Comparison of ENCODE assay signal across 22 cellular contexts in the genomic region with DNA sequence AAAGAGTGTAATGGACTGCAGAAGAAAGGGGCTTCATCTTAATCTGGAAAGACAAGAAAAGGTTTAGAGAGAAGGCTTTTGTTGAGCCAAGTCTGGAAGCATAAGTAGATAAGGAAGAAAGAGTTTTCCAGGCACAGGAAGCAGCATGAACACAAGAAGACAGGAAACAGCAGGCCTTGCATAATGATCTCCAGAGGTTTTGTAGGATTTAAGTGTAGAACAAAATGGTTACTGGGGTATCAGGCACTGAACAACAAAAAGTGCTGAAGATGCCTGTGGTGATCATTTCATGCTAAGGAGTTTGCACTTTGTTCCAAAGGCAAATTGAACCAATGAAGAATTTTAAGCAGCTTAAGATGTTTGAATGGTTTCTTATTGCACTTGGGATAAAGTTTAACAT.
"Had no signal": no experiment of that assay in that cellular context is flagged by ENCODE, and none has a peak within 500 bp of the region (broad histone marks: within the 10 kb centered on the region; RNA-seq: fewer than 3 reads in every experiment).

No MANE protein-coding gene starts in this region.

- H3K4me3 ChIP-seq: dorsolateral prefrontal cortex, gastroesophageal sphincter, mucosa of descending colon, ovary, spleen, tibial artery, upper lobe of left lung, uterus had no signal

- DNase-seq: cortex of kidney; dorsolateral prefrontal cortex; effector CD8-positive, alpha-beta T cell; foreskin fibroblast; glutamatergic neuron; immature natural killer cell; mucosa of descending colon; naive thymus-derived CD8-positive, alpha-beta T cell; nucleus accumbens; ovary; spleen; stimulated activated CD4-positive, alpha-beta T cell treated with anti-CD3 and anti-CD28 coated beads, Interleukin-15, amount 100 ng/mL, for 24 hours; stimulated activated CD4-positive, alpha-beta T cell treated with anti-CD3 and anti-CD28 coated beads, Interleukin-1b, Interleukin-23, amount 100 ng/mL, for 48 hours; stimulated activated CD4-positive, alpha-beta T cell treated with anti-CD3 and anti-CD28 coated beads, Interleukin-4, amount 100 ng/mL, for 24 hours; tibial artery; upper lobe of left lung; uterus had no signal

- H3K36me3 ChIP-seq: gastroesophageal sphincter, ovary, spleen, tibial artery, upper lobe of left lung, uterus had no signal

- H3K36me3 Mint-ChIP-seq: immature natural killer cell; naive thymus-derived CD8-positive, alpha-beta T cell; stimulated activated memory B cell treated with anti-CD40 and anti-IgM and Interleukin-4, amounts not matched to agents 10 μg/mL and 1 μg/mL and 100 μg/mL, for 72 hours had no signal

- H3K9me3 Mint-ChIP-seq: naive thymus-derived CD8-positive, alpha-beta T cell; stimulated activated memory B cell treated with anti-CD40 and anti-IgM and Interleukin-4, amounts not matched to agents 10 μg/mL and 1 μg/mL and 100 μg/mL, for 72 hours; stimulated activated naive CD8-positive, alpha-beta T cell treated with anti-CD3 and anti-CD28 coated beads, Interleukin-15, Interleukin-2, amounts not matched to agents 100 ng/mL and 50 ng/mL, for 24 hours had no signal

- H3K4me3 Mint-ChIP-seq: immature natural killer cell; naive thymus-derived CD8-positive, alpha-beta T cell; stimulated activated memory B cell treated with anti-CD40 and anti-IgM and Interleukin-4, amounts not matched to agents 10 μg/mL and 1 μg/mL and 100 μg/mL, for 72 hours; stimulated activated naive CD8-positive, alpha-beta T cell treated with anti-CD3 and anti-CD28 coated beads, Interleukin-15, Interleukin-2, amounts not matched to agents 100 ng/mL and 50 ng/mL, for 24 hours had no signal

- H3K27ac ChIP-seq: dorsolateral prefrontal cortex, gastroesophageal sphincter, ovary, spleen, tibial artery, uterus had no signal

- ATAC-seq: gastroesophageal sphincter; mucosa of descending colon; naive thymus-derived CD8-positive, alpha-beta T cell; sciatic nerve; stimulated activated memory B cell treated with anti-CD40 and anti-IgM and Interleukin-4, amounts not matched to agents 10 μg/mL and 1 μg/mL and 100 μg/mL, for 72 hours had no signal

- H3K4me1 Mint-ChIP-seq: immature natural killer cell; naive thymus-derived CD8-positive, alpha-beta T cell; stimulated activated memory B cell treated with anti-CD40 and anti-IgM and Interleukin-4, amounts not matched to agents 10 μg/mL and 1 μg/mL and 100 μg/mL, for 72 hours had no signal

- H3K27ac Mint-ChIP-seq: immature natural killer cell; naive thymus-derived CD8-positive, alpha-beta T cell; progenitor cell of endocrine pancreas; stimulated activated memory B cell treated with anti-CD40 and anti-IgM and Interleukin-4, amounts not matched to agents 10 μg/mL and 1 μg/mL and 100 μg/mL, for 72 hours; stimulated activated naive CD8-positive, alpha-beta T cell treated with anti-CD3 and anti-CD28 coated beads, Interleukin-15, Interleukin-2, amounts not matched to agents 100 ng/mL and 50 ng/mL, for 24 hours had no signal

- H3K27me3 Mint-ChIP-seq: progenitor cell of endocrine pancreas; stimulated activated memory B cell treated with anti-CD40 and anti-IgM and Interleukin-4, amounts not matched to agents 10 μg/mL and 1 μg/mL and 100 μg/mL, for 72 hours; stimulated activated naive CD8-positive, alpha-beta T cell treated with anti-CD3 and anti-CD28 coated beads, Interleukin-15, Interleukin-2, amounts not matched to agents 100 ng/mL and 50 ng/mL, for 24 hours had no signal

- H3K9me3 ChIP-seq: gastroesophageal sphincter, mucosa of descending colon, ovary, spleen, tibial artery, upper lobe of left lung, uterus had no signal

- H3K4me1 ChIP-seq: gastroesophageal sphincter, spleen, tibial artery, upper lobe of left lung, uterus had no signal

- H3K27me3 ChIP-seq: gastroesophageal sphincter, ovary, spleen, tibial artery, upper lobe of left lung, uterus had no signal
